Comparison of ENCODE assay signal across 8 cellular contexts in the genomic region with DNA sequence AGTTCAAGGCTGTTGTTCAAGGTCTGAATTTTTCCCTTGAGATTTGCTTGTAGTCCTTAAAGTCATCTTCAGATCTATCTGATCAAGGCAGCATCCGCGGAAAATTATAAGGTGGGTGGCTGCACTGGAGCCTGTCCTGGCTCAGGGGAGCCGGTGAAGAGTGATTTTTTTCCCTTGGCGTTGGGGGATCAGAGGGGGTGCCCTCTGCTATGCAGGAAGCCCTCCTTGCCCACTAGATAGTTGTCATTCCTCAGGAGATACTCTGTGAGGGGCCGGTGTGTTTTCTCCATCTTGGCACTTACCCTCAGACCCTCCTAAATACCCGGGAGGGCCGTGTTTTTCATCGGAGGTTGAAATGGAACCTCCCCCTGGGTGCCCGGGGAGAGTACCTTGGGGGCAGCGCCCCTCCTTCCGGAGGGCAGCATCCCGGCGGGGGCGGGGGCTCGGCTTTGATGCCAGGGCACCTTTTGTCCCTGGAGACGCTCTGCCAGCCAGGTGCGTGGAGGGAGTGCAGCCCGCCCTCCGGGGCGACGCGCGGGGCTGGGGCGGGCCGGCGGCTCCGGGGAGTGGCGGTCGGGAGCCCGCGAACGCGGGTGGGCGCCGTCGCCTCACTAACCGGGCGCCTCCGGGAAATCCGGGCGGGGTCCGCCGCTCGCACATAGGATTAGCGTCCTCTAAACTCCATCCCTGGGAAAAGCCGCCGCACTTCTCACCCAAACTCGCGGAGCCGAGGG. TPM values are rescaled to one million over a fixed set of nuclear protein-coding genes. Genes with fewer than 3 reads are reported as not detected.
A peak's percentile ranks its signal among the peaks of the same experiment; 100 is the strongest.
DNase-seq lines count a peak whose midpoint lies in the region; ATAC-seq and TF ChIP-seq lines count a peak whose summit lies in the region.
"Not testable (repeated sequence)": the region's sequence is repeated elsewhere in the genome, so short reads cannot be mapped to it uniquely, and the experiment has no call there.

No MANE protein-coding gene starts in this region.

- peak overlapping the region; percentile 93 to 96 for H3K4me3 ChIP-seq in gastroesophageal sphincter

- not testable (repeated sequence) for H3K27me3 ChIP-seq in gastroesophageal sphincter

- peaks cover 41% of the 10 kb centered on the region for H3K4me1 Mint-ChIP-seq in nephron progenitor cell

- ATAC-seq in GM21515 (IDR thresholded peaks at IDR 0.05; ENCODE audit: unreplicated experiment) (peak; percentile 16), HG03460 (IDR thresholded peaks at IDR 0.05; ENCODE audit: unreplicated experiment) (peak; percentile 16), gastroesophageal sphincter (peak; percentile 18)
- ATAC-seq in activated naive CD4-positive, alpha-beta T cell treated with anti-CD3 and anti-CD28 coated beads, Interleukin-2, amount 50 U/mL, for 72 hours: peak; percentile 12

- TF ChIP-seq POLR2A in gastroesophageal sphincter (IDR thresholded peaks at IDR 0.05): not testable (repeated sequence)

- WGBS in gastroesophageal sphincter (ENCODE audit: low coverage in 1 of 2), 2 donors: 13% methylated on average over 5 of the region's 50 CpGs; no CpG with 5 or more reads in 1 of the 2 donors

- peak overlapping the region; percentile 89 for H3K4me3 Mint-ChIP-seq in nephron progenitor cell

- DNase-seq in Caki2 (ENCODE audit: low read depth): peak; percentile 15
- peak; percentile 26 for DNase-seq in T follicular helper cell (ENCODE audit: low read depth)
- peak; percentile 29 to 57 for DNase-seq in activated naive CD4-positive, alpha-beta T cell treated with anti-CD3 and anti-CD28 coated beads, Interleukin-2, amount 50 U/mL, for 72 hours (ENCODE audit: low spot score in 2 of 2)
- DNase-seq in nephron progenitor cell: peak; percentile 34
- DNase-seq in stimulated activated naive CD4-positive, alpha-beta T cell treated with Interleukin-2 at 50 U/mL for 16 hours (lab: John Stamatoyannopoulos, UW): peak; percentile 24

- peaks cover 0 to 40% (median 8%) of the 10 kb centered on the region in 3 donors for H3K4me1 ChIP-seq in gastroesophageal sphincter

- not testable (repeated sequence) for TF ChIP-seq EP300 in gastroesophageal sphincter (IDR thresholded peaks at IDR 0.05)

- H3K27ac ChIP-seq in gastroesophageal sphincter: peak overlapping the region; percentile 98 to 100 (median 100)

- peaks cover 10 to 20% of the 10 kb centered on the region in 2 donors for H3K36me3 Mint-ChIP-seq in activated naive CD4-positive, alpha-beta T cell treated with anti-CD3 and anti-CD28 coated beads, Interleukin-2, amount 50 U/mL, for 72 hours
- H3K36me3 Mint-ChIP-seq in nephron progenitor cell (ENCODE audit: low read depth): peaks cover 22% of the 10 kb centered on the region

- TF ChIP-seq CTCF in gastroesophageal sphincter (IDR thresholded peaks at IDR 0.05): peak in 1 of 4 experiments; percentile 27
- not testable (repeated sequence) for TF ChIP-seq CTCF in nephron progenitor cell (IDR thresholded peaks at IDR 0.05)

- H3K27ac Mint-ChIP-seq in activated naive CD4-positive, alpha-beta T cell treated with anti-CD3 and anti-CD28 coated beads, Interleukin-2, amount 50 U/mL, for 72 hours: peak overlapping the region; percentile 32 to 93
- H3K27ac Mint-ChIP-seq in nephron progenitor cell: peak overlapping the region; percentile 77

- in situ Hi-C loops in Caki2 (cut with HindIII; ENCODE audit: low pct_unique_long_range_greater_than_20kb, low sequenced_read_pairs): not testable (repeated sequence)

- not testable (repeated sequence) for H3K27me3 Mint-ChIP-seq in nephron progenitor cell (ENCODE audit: low read depth, poor library complexity)

- H3K9me3 Mint-ChIP-seq in activated naive CD4-positive, alpha-beta T cell treated with anti-CD3 and anti-CD28 coated beads, Interleukin-2, amount 50 U/mL, for 72 hours; nephron progenitor cell: not testable (repeated sequence)

- not testable (repeated sequence) for H3K9me3 ChIP-seq in gastroesophageal sphincter

- H3K36me3 ChIP-seq in gastroesophageal sphincter: peaks cover 0 to 17% of the 10 kb centered on the region in 2 donors

RNA-seq across cellular contexts. Expression of gene METTL2B, which starts 53.7 kb away (rescaled TPM):
- 17.3 and 22.4 TPM in 2 replicates for total RNA-seq in Caki2 (2014; rRNA removed; shearing (Covaris generic); ENCODE audit: low replicate concordance)
- total RNA-seq in activated naive CD4-positive, alpha-beta T cell treated with anti-CD3 and anti-CD28 coated beads, Interleukin-2, amount 50 U/mL, for 72 hours: 10 to 100 TPM; 31.1 to 34.1 TPM
- 10 to 100 TPM; 20.4 to 29.8 (median 27.1) TPM for total RNA-seq in gastroesophageal sphincter

Comparison
In these comparisons a context has a peak if more than half of its experiments do, and no peak if none do; other contexts are left out.
1. Peak in every context shown above with its lines: DNase-seq, ATAC-seq, H3K4me3 ChIP-seq and H3K27ac ChIP-seq.